Comparison of ENCODE assay signal across 9 cellular contexts in genomic region chr20:14189794-14190402, GRCh38.
DNase-seq lines count a peak whose midpoint lies in the region; ATAC-seq and TF ChIP-seq lines count a peak whose summit lies in the region.
"Had no signal": no experiment of that assay in that cellular context is flagged by ENCODE, and none has a peak within 500 bp of the region (broad histone marks: within the 10 kb centered on the region; RNA-seq: fewer than 3 reads in every experiment).

No MANE protein-coding gene starts in this region.

- intact Hi-C loops in Caco-2 (cut with micrococcal nuclease; ENCODE audit: unreplicated experiment), result loop anchor here (1.0 to 5.0 kb wide), 2 partner anchors 75 to 142 kb away; no protein-coding TSS in a partner anchor
- intact Hi-C loops in left cardiac atrium (cut with DNase I), result no loop called here

- H3K27ac Mint-ChIP-seq in Caco-2 (ENCODE audit: unreplicated experiment), result no peak overlapping the region

- no peak overlapping the region for H3K4me2 ChIP-seq in SK-N-SH

- no peak overlapping the region for H3K27ac ChIP-seq in SK-N-SH (ENCODE audit: low read depth in 2 of 2, low read length in 1 of 2)

- H3K9ac ChIP-seq in SK-N-SH, result no peak overlapping the region

- H3K9me2 ChIP-seq in SK-N-SH, result no peaks in the 10 kb centered on the region

- no peaks in the 10 kb centered on the region for H3K79me2 ChIP-seq in SK-N-SH (ENCODE audit: insufficient read depth)

- H3K9me3 ChIP-seq in Caco-2 (no peaks in the 10 kb centered on the region), SK-N-SH (no peaks in the 10 kb centered on the region)

- H3K36me3 ChIP-seq in Caco-2 (ENCODE audit: control insufficient read depth, insufficient read depth, low read length) (no peaks in the 10 kb centered on the region), SK-N-SH (replicated peaks in 1 of 2; ENCODE audit: control insufficient read depth in 1 of 2, insufficient read depth in 2 of 2, low read length in 1 of 2) (no peaks in the 10 kb centered on the region)

- 5% methylated on average over 1 of the region's 1 CpG for WGBS in SK-N-SH (ENCODE audit: low lambda C conversion rate)

- CTCF ChIA-PET in Caco-2 (lab: Charles Lee), result interaction anchor here (1.0 kb wide), 2 partner anchors 9 to 148 kb away, joined by 3 to 4 read pairs; partner anchors contain the start of gene FLRT3
- CTCF ChIA-PET in SK-N-SH (lab: Yijun Ruan, JAX), result interaction anchor here (0.8 to 2.5 kb wide), 15 partner anchors 9 to 1740 kb away, joined by 3 to 9 read pairs (median 4); no protein-coding TSS in a partner anchor

- TF ChIP-seq CTCF in Caco-2 (IDR thresholded peaks at IDR 0.05; ENCODE audit: insufficient read depth in 1 of 2, low read depth in 1 of 2, low read length in 1 of 2, severe bottlenecking in 1 of 2, unreplicated experiment in 1 of 2), result peak; percentile 27 to 50
- peak; percentile 71 for TF ChIP-seq CTCF in SK-N-SH (IDR thresholded peaks at IDR 0.05)

- no peak overlapping the region for H3K4me3 Mint-ChIP-seq in Caco-2 (ENCODE audit: unreplicated experiment)

- no peaks in the 10 kb centered on the region for H4K20me1 ChIP-seq in SK-N-SH (ENCODE audit: insufficient read depth)

- H3K9me3 Mint-ChIP-seq in Caco-2 (ENCODE audit: unreplicated experiment), result peaks cover under 1% of the 10 kb centered on the region

- POLR2A ChIA-PET in Caco-2 (lab: Charles Lee), result no interaction called here
- POLR2A ChIA-PET in SK-N-SH (lab: Yijun Ruan, JAX), result interaction anchor here (0.8 kb wide), 1 partner anchor 1222 kb away, joined by 3 read pairs; no protein-coding TSS in a partner anchor

- H3K4me3 ChIP-seq in Caco-2 (ENCODE audit: low read depth, low read length), result no peak overlapping the region
- H3K4me3 ChIP-seq in SK-N-SH (ENCODE audit: low read depth in 2 of 2, low read length in 1 of 2), result no peak overlapping the region

- no peaks in the 10 kb centered on the region for H3K27me3 ChIP-seq in Caco-2 (replicated peaks; ENCODE audit: control insufficient read depth, insufficient read depth, low read length)
- no peaks in the 10 kb centered on the region for H3K27me3 ChIP-seq in SK-N-SH (ENCODE audit: insufficient read depth)

- DNase-seq in Caco-2 (peak in 1 of 2 experiments; percentile 49), LHCN-M2 (ENCODE audit: low read depth) (peak; percentile 58), SK-N-SH (peak; percentile 21), kidney tubule cell (ENCODE audit: low spot score) (peak; percentile 51), left cardiac atrium (no peak)

- H3K4me1 Mint-ChIP-seq in Caco-2 (ENCODE audit: low read depth, unreplicated experiment), result peaks cover 16% of the 10 kb centered on the region

- no peaks in the 10 kb centered on the region for H3K36me3 Mint-ChIP-seq in Caco-2 (ENCODE audit: insufficient read depth, unreplicated experiment)

- no peaks in the 10 kb centered on the region for H3K27me3 Mint-ChIP-seq in Caco-2 (ENCODE audit: insufficient read depth, unreplicated experiment)

- BruUV-seq in Caco-2 (replicated peaks; lab: Mats Ljungman, UMichigan), result no TSS peak

- no peaks in the 10 kb centered on the region for H3F3A ChIP-seq in SK-N-SH (replicated peaks; ENCODE audit: insufficient read depth)

- peak; percentile 84 for TF ChIP-seq RAD21 in SK-N-SH (IDR thresholded peaks at IDR 0.05; ENCODE audit: low read length)

- no peak for ATAC-seq in GM19035 (IDR thresholded peaks at IDR 0.05; ENCODE audit: unreplicated experiment)
- ATAC-seq in left cardiac atrium, result no peak
- no peak for ATAC-seq in HG02678 (IDR thresholded peaks at IDR 0.05; ENCODE audit: unreplicated experiment)
- ATAC-seq in HG03442 (IDR thresholded peaks at IDR 0.05; ENCODE audit: unreplicated experiment), result no peak
- ATAC-seq: activated CD4-positive, CD25-positive, alpha-beta regulatory T cell treated with anti-CD3 and anti-CD28 coated beads, Interleukin-2, amount 50 U/mL, for 24 hours had no signal

- no peak overlapping the region for H2AFZ ChIP-seq in SK-N-SH (ENCODE audit: low read depth)

- peaks cover 4% of the 10 kb centered on the region; the same call in 1 of the 2 replicates for H3K4me1 ChIP-seq in Caco-2
- no peaks in the 10 kb centered on the region; a peak in 1 of 4 replicates for H3K4me1 ChIP-seq in SK-N-SH (ENCODE audit: control insufficient read depth in 1 of 2, insufficient read depth in 2 of 2, low read depth in 1 of 2, low read length in 1 of 2)

- no peak for TF ChIP-seq EP300 in SK-N-SH (IDR thresholded peaks at IDR 0.05; ENCODE audit: borderline replicate concordance in 1 of 2, low read depth in 1 of 2, low read length in 1 of 2)

TF ChIP-seq in SK-N-SH, 30 proteins besides CTCF, POLR2A, EP300 and RAD21:
- TF ChIP-seq, protein P1, sequence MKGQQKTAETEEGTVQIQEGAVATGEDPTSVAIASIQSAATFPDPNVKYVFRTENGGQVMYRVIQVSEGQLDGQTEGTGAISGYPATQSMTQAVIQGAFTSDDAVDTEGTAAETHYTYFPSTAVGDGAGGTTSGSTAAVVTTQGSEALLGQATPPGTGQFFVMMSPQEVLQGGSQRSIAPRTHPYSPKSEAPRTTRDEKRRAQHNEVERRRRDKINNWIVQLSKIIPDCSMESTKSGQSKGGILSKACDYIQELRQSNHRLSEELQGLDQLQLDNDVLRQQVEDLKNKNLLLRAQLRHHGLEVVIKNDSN (IDR thresholded peaks at IDR 0.05; ENCODE audit: borderline replicate concordance, low read depth), result peak; percentile 53; the same call in 1 of the 2 replicates
- no peak for TF ChIP-seq RFX5 (IDR thresholded peaks at IDR 0.05; ENCODE audit: low read length)
- TF ChIP-seq SMC3 (IDR thresholded peaks at IDR 0.05; ENCODE audit: low read depth, low read length), result peak; percentile 55
